Comparison of ENCODE assay signal across 17 cellular contexts in the genomic region with DNA sequence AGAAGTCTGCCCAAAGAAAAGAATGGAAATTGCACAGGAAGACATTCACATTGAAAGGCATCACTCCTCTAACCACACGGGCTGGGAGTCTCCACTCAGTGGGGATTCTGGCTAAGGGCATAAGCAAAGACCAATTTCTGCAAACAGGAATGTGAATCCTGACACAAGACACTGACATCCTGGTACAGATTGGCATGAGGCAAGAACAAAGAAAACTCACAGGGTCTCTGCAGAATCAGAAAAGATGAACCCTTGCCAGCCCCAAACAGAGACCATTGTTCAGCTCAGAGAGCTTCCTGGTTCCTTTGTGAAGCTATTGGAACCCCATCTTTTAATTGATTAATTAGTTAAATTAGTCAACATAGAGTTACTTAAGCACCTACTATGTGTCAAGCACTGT.
DNase-seq lines count a peak whose midpoint lies in the region; ATAC-seq and TF ChIP-seq lines count a peak whose summit lies in the region.
"Had no signal": no experiment of that assay in that cellular context is flagged by ENCODE, and none has a peak within 500 bp of the region (broad histone marks: within the 10 kb centered on the region; RNA-seq: fewer than 3 reads in every experiment).

No MANE protein-coding gene starts in this region.

- H3K4me1 Mint-ChIP-seq in HFFc6 (ENCODE audit: low read depth) = no peaks in the 10 kb centered on the region

- H3K4me3 Mint-ChIP-seq in HFFc6 = no peak overlapping the region
- H3K4me3 Mint-ChIP-seq: CD14-positive monocyte had no signal

- CTCF ChIA-PET in mammary epithelial cell (lab: Charles Lee; ENCODE audit: low non-redundant PET) = interaction anchor here (0.6 kb wide), 1 partner anchor 561 kb away, joined by 5 read pairs; no protein-coding TSS in a partner anchor

- no peak overlapping the region for H3K27ac Mint-ChIP-seq in HFFc6
- H3K27ac Mint-ChIP-seq: CD14-positive monocyte had no signal

- TF ChIP-seq POLR2A in breast epithelium (IDR thresholded peaks at IDR 0.05) = no peak

- BruUV-seq in mammary epithelial cell (replicated peaks; lab: Mats Ljungman, UMichigan) = no TSS peak

- intact Hi-C loops in breast epithelium (cut with DNase I; ENCODE audit: low total_unique reads) = no loop called here
- intact Hi-C loops in mammary epithelial cell (cut with micrococcal nuclease) = loop anchor here (10.0 kb wide), 1 partner anchor 371 kb away; no protein-coding TSS in a partner anchor
- intact Hi-C loops in dorsolateral prefrontal cortex (cut with DNase I) = loop anchor here (5.0 to 10.0 kb wide), 2 partner anchors 273 to 541 kb away; a partner anchor contains a TSS

- peaks cover 2% of the 10 kb centered on the region; the same call in 1 of the 2 replicates for H3K27me3 Mint-ChIP-seq in HFFc6 (ENCODE audit: insufficient read depth)

- no peaks in the 10 kb centered on the region for H3K9me3 Mint-ChIP-seq in HFFc6
- H3K9me3 Mint-ChIP-seq: CD14-positive monocyte had no signal

- in situ Hi-C loops in mammary epithelial cell (cut with MboI; ENCODE audit: low sequenced_read_pairs in 2 of 2) = loop anchor here in 1 of 2 donors (10.0 kb wide), 1 partner anchor 561 kb away; no protein-coding TSS in a partner anchor

- DNase-seq in breast epithelium (ENCODE audit: low spot score in 2 of 2) (no peak), mammary epithelial cell (no peak), dorsolateral prefrontal cortex (peak in 3 of 10 donors; percentile 10 to 47 (median 41)), middle frontal gyrus (ENCODE audit: extremely low spot score, low spot score) (peak; percentile 27), HFFc6 (no peak)
- DNase-seq: Caco-2, HCEC 1CT, NCI-H1694, NCI-H2107, NCI-H446, NCI-H82, SIG-M5 had no signal

- WGBS in mammary epithelial cell (ENCODE audit: low coverage, missing lambda C conversion rate) = 33% methylated on average over 1 of the region's 1 CpG

- ATAC-seq in GM21717 (IDR thresholded peaks at IDR 0.05; ENCODE audit: unreplicated experiment) = no peak
- ATAC-seq in GM21360 (IDR thresholded peaks at IDR 0.05; ENCODE audit: unreplicated experiment) = no peak
- ATAC-seq: Panc1 had no signal

- H3K79me2 ChIP-seq in mammary epithelial cell (ENCODE audit: insufficient read depth, low read length) = no peaks in the 10 kb centered on the region

- peaks cover 4 to 10% of the 10 kb centered on the region in 2 donors for H3K4me1 ChIP-seq in breast epithelium
- no peaks in the 10 kb centered on the region for H3K4me1 ChIP-seq in mammary epithelial cell (ENCODE audit: insufficient read depth, low read length)

- dilution Hi-C loops in mammary epithelial cell (cut with HindIII; ENCODE audit: low sequenced_read_pairs) = no loop called here

- TF ChIP-seq CTCF in breast epithelium (IDR thresholded peaks at IDR 0.05) (no peak), mammary epithelial cell (conservative IDR thresholded peaks at IDR 0.05 in 1 of 2, IDR thresholded peaks at IDR 0.05 in 1 of 2; ENCODE audit: extremely low read depth in 1 of 2, insufficient read depth in 1 of 2, low read depth in 1 of 2, low read length in 2 of 2) (no peak), dorsolateral prefrontal cortex (IDR thresholded peaks at IDR 0.05 in 54 of 56, conservative IDR thresholded peaks at IDR 0.05 in 2 of 56; ENCODE audit: low read depth in 1 of 56, partially characterized antibody in 56 of 56) (no peak), HFFc6 (IDR thresholded peaks at IDR 0.05) (no peak)

- H3K9ac ChIP-seq in mammary epithelial cell (ENCODE audit: insufficient read depth, low read length) = no peak overlapping the region

- no peaks in the 10 kb centered on the region for H3K36me3 ChIP-seq in breast epithelium
- H3K36me3 ChIP-seq in mammary epithelial cell (ENCODE audit: insufficient read depth, low read length) = no peaks in the 10 kb centered on the region

- H3K4me3 ChIP-seq in breast epithelium (no peak overlapping the region), mammary epithelial cell (replicated peaks in 1 of 3; ENCODE audit: insufficient read depth in 1 of 3, low read depth in 2 of 3, low read length in 3 of 3) (no peak overlapping the region), dorsolateral prefrontal cortex (no peak overlapping the region)

- H3K27me3 ChIP-seq in breast epithelium = no peaks in the 10 kb centered on the region
- H3K27me3 ChIP-seq in mammary epithelial cell (ENCODE audit: insufficient read depth, low read length) = peaks cover 3% of the 10 kb centered on the region
- no peaks in the 10 kb centered on the region for H3K27me3 ChIP-seq in dorsolateral prefrontal cortex

- no peaks in the 10 kb centered on the region for H4K20me1 ChIP-seq in mammary epithelial cell (ENCODE audit: insufficient read depth, low read length)

- H3K4me2 ChIP-seq in mammary epithelial cell (ENCODE audit: insufficient read depth, low read depth, low read length) = no peak overlapping the region

- no peak overlapping the region for H2AFZ ChIP-seq in mammary epithelial cell (ENCODE audit: low read depth, low read length)

- H3K36me3 Mint-ChIP-seq in HFFc6 (ENCODE audit: low read depth) = no peaks in the 10 kb centered on the region
- H3K36me3 Mint-ChIP-seq: CD14-positive monocyte had no signal

- peak overlapping the region; percentile 33 to 61 for H3K27ac ChIP-seq in breast epithelium
- no peak overlapping the region for H3K27ac ChIP-seq in mammary epithelial cell (ENCODE audit: insufficient read depth, low read depth, low read length)
- H3K27ac ChIP-seq in dorsolateral prefrontal cortex = peak overlapping the region in 58 of 59 donors; percentile 2 to 95 (median 81)
- H3K27ac ChIP-seq in temporal lobe (ENCODE audit: low read depth, low read length) = peak overlapping the region; percentile 81

- no peaks in the 10 kb centered on the region for H3K9me3 ChIP-seq in breast epithelium
- H3K9me3 ChIP-seq in mammary epithelial cell (replicated peaks; ENCODE audit: insufficient read depth, low read length) = no peaks in the 10 kb centered on the region
- H3K9me3 ChIP-seq: Caco-2 had no signal
